13 cellular contexts compared by ENCODE assay signal in the genomic region with DNA sequence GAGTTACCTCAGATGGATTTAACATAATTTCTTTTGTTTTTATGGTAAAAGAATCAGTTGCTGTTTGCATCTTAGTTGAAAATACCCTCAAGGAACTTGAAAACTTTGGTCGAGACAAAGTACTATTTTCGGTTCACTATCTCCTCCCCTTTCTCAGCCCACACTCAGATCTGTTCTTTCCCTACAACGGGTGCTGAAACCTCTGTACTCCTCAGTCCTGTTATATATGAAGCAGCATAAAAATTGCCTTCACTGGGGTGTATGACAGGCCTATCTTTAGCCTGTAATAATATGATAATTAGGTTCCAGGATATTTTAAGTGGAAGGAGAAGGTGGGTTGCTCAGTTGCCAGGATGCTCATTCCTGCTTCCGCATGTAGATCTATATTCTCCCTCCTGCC.
DNase-seq lines count a peak whose midpoint lies in the region; ATAC-seq and TF ChIP-seq lines count a peak whose summit lies in the region.
"Had no signal": no experiment of that assay in that cellular context is flagged by ENCODE, and none has a peak within 500 bp of the region (broad histone marks: within the 10 kb centered on the region; RNA-seq: fewer than 3 reads in every experiment).

No MANE protein-coding gene starts in this region.

- H3K9ac ChIP-seq in colonic mucosa (ENCODE audit: low read depth in 2 of 2, low read length in 2 of 2), result no peak overlapping the region

- intact Hi-C loops in right lobe of liver (cut with DNase I) (no loop called here), colonic mucosa (cut with DNase I) (no loop called here)

- no peak for TF ChIP-seq CTCF in GM10266 (IDR thresholded peaks at IDR 0.05; ENCODE audit: control insufficient read depth, insufficient read depth, low read depth, missing control alignments)
- TF ChIP-seq CTCF in right lobe of liver (IDR thresholded peaks at IDR 0.05), result no peak
- TF ChIP-seq CTCF in colonic mucosa (IDR thresholded peaks at IDR 0.05), result no peak

- no peaks in the 10 kb centered on the region for H3K4me1 ChIP-seq in right lobe of liver
- no peaks in the 10 kb centered on the region for H3K4me1 ChIP-seq in colonic mucosa
- H3K4me1 ChIP-seq: esophagus muscularis mucosa had no signal

- H3K27ac ChIP-seq in right lobe of liver (no peak overlapping the region), colonic mucosa (no peak overlapping the region)
- H3K27ac ChIP-seq: esophagus muscularis mucosa had no signal

- DNase-seq in GM10266 (ENCODE audit: extremely low spot score) (peak; percentile 55), right lobe of liver (no peak), colonic mucosa (no peak), AG20443 (ENCODE audit: low spot score) (no peak), hepatic stellate cell (ENCODE audit: low spot score) (no peak)
- DNase-seq: activated CD4-positive, alpha-beta memory T cell treated with anti-CD3 and anti-CD28 coated beads, Interleukin-2, amount 10 ng/mL, durations not matched to agents 7 days and 5 days; NCI-H146; retina; substantia nigra had no signal

- ATAC-seq in GM19025 (IDR thresholded peaks at IDR 0.05; ENCODE audit: low read depth, unreplicated experiment) (peak; percentile 83), GM21717 (IDR thresholded peaks at IDR 0.05; ENCODE audit: unreplicated experiment) (peak; percentile 99), HG03108 (IDR thresholded peaks at IDR 0.05; ENCODE audit: unreplicated experiment) (peak; percentile 92), right lobe of liver (no peak)

- no peaks in the 10 kb centered on the region for H3K36me3 ChIP-seq in right lobe of liver
- no peaks in the 10 kb centered on the region for H3K36me3 ChIP-seq in colonic mucosa
- H3K36me3 ChIP-seq: esophagus muscularis mucosa had no signal

- TF ChIP-seq POLR2A in right lobe of liver (IDR thresholded peaks at IDR 0.05), result no peak

- H3K27me3 ChIP-seq in right lobe of liver, result no peaks in the 10 kb centered on the region
- H3K27me3 ChIP-seq in colonic mucosa, result no peaks in the 10 kb centered on the region
- H3K27me3 ChIP-seq: esophagus muscularis mucosa had no signal

- 79% methylated on average over 4 of the region's 4 CpGs for WGBS in right lobe of liver (ENCODE audit: insufficient coverage, low coverage, low lambda C conversion rate, missing lambda C conversion rate)

- no peaks in the 10 kb centered on the region for H3K9me3 ChIP-seq in right lobe of liver
- no peaks in the 10 kb centered on the region for H3K9me3 ChIP-seq in colonic mucosa

- H3K4me3 ChIP-seq in right lobe of liver (no peak overlapping the region), colonic mucosa (no peak overlapping the region)
- H3K4me3 ChIP-seq: esophagus muscularis mucosa had no signal

Comparison
In these comparisons a context has a peak if more than half of its experiments do, and no peak if none do; other contexts are left out.
1. ATAC-seq: peak in GM19025 (single experiment), GM21717 (single experiment) and HG03108 (single experiment); none in right lobe of liver (0 of 4).